In the genomic region with DNA sequence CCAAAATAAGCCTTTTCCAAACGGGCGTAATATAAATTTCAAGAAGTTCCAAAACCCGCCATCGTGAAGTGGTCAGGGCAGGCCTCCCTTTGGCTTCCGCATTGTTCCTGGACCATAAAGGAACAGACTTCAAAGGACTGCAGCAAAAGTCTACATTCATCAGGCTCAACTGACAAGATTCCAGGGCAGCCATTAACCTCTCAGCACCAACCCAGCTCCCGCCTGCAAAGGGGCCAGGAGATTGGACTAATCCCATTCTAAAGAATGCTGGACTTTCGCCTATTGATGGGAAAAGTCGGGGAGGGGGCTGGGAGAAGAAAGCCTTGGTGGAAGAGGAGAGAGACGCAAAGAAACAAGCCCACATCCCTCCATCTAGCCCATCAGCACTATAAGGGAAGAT, we compare ENCODE assay signal across 21 cellular contexts. TPM values are rescaled to one million over a fixed set of nuclear protein-coding genes. Genes with fewer than 3 reads are reported as not detected.
DNase-seq lines count a peak whose midpoint lies in the region; ATAC-seq and TF ChIP-seq lines count a peak whose summit lies in the region.
"Had no signal": no experiment of that assay in that cellular context is flagged by ENCODE, and none has a peak within 500 bp of the region (broad histone marks: within the 10 kb centered on the region; RNA-seq: fewer than 3 reads in every experiment).

No MANE protein-coding gene starts in this region.

- POLR2A ChIA-PET in MCF 10A (lab: Yijun Ruan, JAX): interaction anchor here (0.9 to 2.0 kb wide), 6 partner anchors 9 to 27 kb away, joined by 3 to 6 read pairs (median 5); no protein-coding TSS in a partner anchor

- no peak for ATAC-seq in mucosa of descending colon
- ATAC-seq: gastroesophageal sphincter had no signal

- H3K4me3 Mint-ChIP-seq in MCF 10A (ENCODE audit: unreplicated experiment): no peak overlapping the region
- no peak overlapping the region for H3K4me3 Mint-ChIP-seq in osteocyte (ENCODE audit: unreplicated experiment)
- H3K4me3 Mint-ChIP-seq: activated B cell treated with CpG ODN at 0.5 μM for 24 hours; activated naive CD8-positive, alpha-beta T cell treated with anti-CD3 and anti-CD28 coated beads, Interleukin-2, amount 10 ng/mL, durations not matched to agents 7 days and 5 days; activated T-helper 1 cell treated with anti-CD3 and anti-CD28 coated beads, Interleukin-12 subunit alpha, Interleukin-12 subunit beta, Interleukin-2, Interleukin-4 antibody, amounts not matched to agents 30 ng/mL and 10 ng/mL and 1 ng/mL, durations not matched to agents 14 hours and 24 hours and 36 hours; central memory CD8-positive, alpha-beta T cell had no signal

- intact Hi-C loops in breast epithelium (cut with DNase I; ENCODE audit: low total_unique reads) (no loop called here), MCF 10A (cut with micrococcal nuclease) (no loop called here), thyroid gland (cut with DNase I) (no loop called here), mucosa of descending colon (cut with DNase I, micrococcal nuclease) (no loop called here)

- H3K27ac ChIP-seq in breast epithelium (peak overlapping the region; percentile 15 to 48), esophagus (ENCODE audit: low read depth in 2 of 2, low read length in 1 of 2) (peak overlapping the region; percentile 87 to 91), thyroid gland (peak overlapping the region in 2 of 3 donors; percentile 86 to 93)
- H3K27ac ChIP-seq: 22Rv1, BLaER1 had no signal

- CTCF ChIA-PET in MCF 10A (lab: Yijun Ruan, JAX): interaction anchor here (0.6 to 3.3 kb wide), 6 partner anchors 12 to 58 kb away, joined by 3 to 12 read pairs (median 4); a partner anchor contains a TSS

- H3K27ac Mint-ChIP-seq in MCF 10A (ENCODE audit: low read depth, unreplicated experiment) (no peak overlapping the region), osteocyte (ENCODE audit: unreplicated experiment) (peak overlapping the region; percentile 96)
- H3K27ac Mint-ChIP-seq: activated B cell treated with CpG ODN at 0.5 μM for 24 hours; activated naive CD8-positive, alpha-beta T cell treated with anti-CD3 and anti-CD28 coated beads, Interleukin-2, amount 10 ng/mL, durations not matched to agents 7 days and 5 days; activated T-helper 1 cell treated with anti-CD3 and anti-CD28 coated beads, Interleukin-12 subunit alpha, Interleukin-12 subunit beta, Interleukin-2, Interleukin-4 antibody, amounts not matched to agents 30 ng/mL and 10 ng/mL and 1 ng/mL, durations not matched to agents 14 hours and 24 hours and 36 hours had no signal

- DNase-seq in breast epithelium (ENCODE audit: low spot score in 2 of 2) (no peak), MCF 10A (ENCODE audit: unreplicated experiment) (no peak), osteocyte (ENCODE audit: extremely low spot score, unreplicated experiment) (no peak), thyroid gland (no peak), NCI-H2081 treated with DMSO at 0.1 percent for 48 hours (lab: John Stamatoyannopoulos, UW) (no peak), mucosa of descending colon (no peak), BE2C (no peak)
- DNase-seq: activated B cell treated with CpG ODN at 0.5 μM for 24 hours; activated naive CD8-positive, alpha-beta T cell treated with anti-CD3 and anti-CD28 coated beads, Interleukin-2, amount 10 ng/mL, durations not matched to agents 7 days and 5 days; GF-D8; MG63; NCI-H1694; NCI-H345; stimulated activated CD4-positive, alpha-beta T cell treated with anti-CD3 and anti-CD28 coated beads, Interleukin-4, amount 100 ng/mL, for 24 hours; upper lobe of left lung had no signal

- no peak overlapping the region for H3K4me3 ChIP-seq in breast epithelium
- no peak overlapping the region for H3K4me3 ChIP-seq in esophagus (ENCODE audit: low read depth in 1 of 2, low read length in 2 of 2)
- H3K4me3 ChIP-seq in thyroid gland (replicated peaks in 1 of 3): no peak overlapping the region
- no peak overlapping the region for H3K4me3 ChIP-seq in mucosa of descending colon
- H3K4me3 ChIP-seq in BE2C (ENCODE audit: low read depth, low read length): no peak overlapping the region
- H3K4me3 ChIP-seq: BLaER1, gastroesophageal sphincter, MG63, upper lobe of left lung had no signal

- no peaks in the 10 kb centered on the region for H3K36me3 ChIP-seq in breast epithelium
- H3K36me3 ChIP-seq in esophagus (ENCODE audit: control insufficient read depth in 2 of 2, insufficient read depth in 2 of 2, low read length in 1 of 2): peaks cover 8 to 35% of the 10 kb centered on the region in 2 donors
- peaks cover 0 to 18% of the 10 kb centered on the region in 2 donors for H3K36me3 ChIP-seq in thyroid gland
- H3K36me3 ChIP-seq in mucosa of descending colon (ENCODE audit: low read depth): peaks cover 3% of the 10 kb centered on the region
- no peaks in the 10 kb centered on the region for H3K36me3 ChIP-seq in BE2C
- H3K36me3 ChIP-seq: BLaER1 had no signal

- H3K27me3 ChIP-seq in breast epithelium: no peaks in the 10 kb centered on the region
- no peaks in the 10 kb centered on the region for H3K27me3 ChIP-seq in esophagus (ENCODE audit: control insufficient read depth in 1 of 2, insufficient read depth in 2 of 2, low read length in 2 of 2)
- no peaks in the 10 kb centered on the region for H3K27me3 ChIP-seq in thyroid gland
- no peaks in the 10 kb centered on the region for H3K27me3 ChIP-seq in BE2C
- H3K27me3 ChIP-seq: BLaER1, gastroesophageal sphincter, MG63, upper lobe of left lung had no signal

- H3K36me3 Mint-ChIP-seq in MCF 10A (ENCODE audit: insufficient read depth, unreplicated experiment) (peaks cover 88% of the 10 kb centered on the region), osteocyte (ENCODE audit: unreplicated experiment) (peaks cover 74% of the 10 kb centered on the region)
- H3K36me3 Mint-ChIP-seq: activated naive CD8-positive, alpha-beta T cell treated with anti-CD3 and anti-CD28 coated beads, Interleukin-2, amount 10 ng/mL, durations not matched to agents 7 days and 5 days had no signal

- H3K9me3 Mint-ChIP-seq in MCF 10A (ENCODE audit: unreplicated experiment) (no peaks in the 10 kb centered on the region), osteocyte (ENCODE audit: unreplicated experiment) (no peaks in the 10 kb centered on the region)
- H3K9me3 Mint-ChIP-seq: activated B cell treated with CpG ODN at 0.5 μM for 24 hours; activated naive CD8-positive, alpha-beta T cell treated with anti-CD3 and anti-CD28 coated beads, Interleukin-2, amount 10 ng/mL, durations not matched to agents 7 days and 5 days; activated T-helper 1 cell treated with anti-CD3 and anti-CD28 coated beads, Interleukin-12 subunit alpha, Interleukin-12 subunit beta, Interleukin-2, Interleukin-4 antibody, amounts not matched to agents 30 ng/mL and 10 ng/mL and 1 ng/mL, durations not matched to agents 14 hours and 24 hours and 36 hours; central memory CD8-positive, alpha-beta T cell had no signal

- TF ChIP-seq POLR2A in breast epithelium (IDR thresholded peaks at IDR 0.05): no peak
- no peak for TF ChIP-seq POLR2A in thyroid gland (IDR thresholded peaks at IDR 0.05)

- no TSS peak for BruUV-seq in MCF 10A (replicated peaks; lab: Mats Ljungman, UMichigan)

- H3K4me1 Mint-ChIP-seq in MCF 10A (ENCODE audit: insufficient read depth, unreplicated experiment) (peaks cover 26% of the 10 kb centered on the region), osteocyte (ENCODE audit: unreplicated experiment) (peaks cover 99% of the 10 kb centered on the region)
- H3K4me1 Mint-ChIP-seq: activated B cell treated with CpG ODN at 0.5 μM for 24 hours; central memory CD8-positive, alpha-beta T cell had no signal

- TF ChIP-seq CTCF in breast epithelium (IDR thresholded peaks at IDR 0.05) (no peak), MCF 10A (IDR thresholded peaks at IDR 0.05; ENCODE audit: unreplicated experiment) (no peak), osteocyte (IDR thresholded peaks at IDR 0.05) (no peak), thyroid gland (IDR thresholded peaks at IDR 0.05) (no peak), mucosa of descending colon (IDR thresholded peaks at IDR 0.05) (no peak), BE2C (IDR thresholded peaks at IDR 0.05; ENCODE audit: low read depth, low read length) (no peak)

- WGBS in esophagus, 2 donors: 61 to 64% methylated on average over 9 of the region's 9 CpGs
- 87 to 90% methylated on average over 9 of the region's 9 CpGs for WGBS in thyroid gland, 2 donors

- H3K9me3 ChIP-seq in breast epithelium (no peaks in the 10 kb centered on the region), esophagus (ENCODE audit: control insufficient read depth in 2 of 2, insufficient read depth in 1 of 2, low read depth in 1 of 2, low read length in 1 of 2) (no peaks in the 10 kb centered on the region), thyroid gland (no peaks in the 10 kb centered on the region), mucosa of descending colon (no peaks in the 10 kb centered on the region), BE2C (no peaks in the 10 kb centered on the region)
- H3K9me3 ChIP-seq: BLaER1, gastroesophageal sphincter, MG63, upper lobe of left lung had no signal

- no peaks in the 10 kb centered on the region for H3K27me3 Mint-ChIP-seq in MCF 10A (ENCODE audit: insufficient read depth, unreplicated experiment)
- no peaks in the 10 kb centered on the region for H3K27me3 Mint-ChIP-seq in osteocyte (ENCODE audit: unreplicated experiment)

- H3K4me1 ChIP-seq in breast epithelium (no peaks in the 10 kb centered on the region), esophagus (ENCODE audit: control insufficient read depth in 2 of 2, insufficient read depth in 2 of 2, low read length in 1 of 2) (peaks cover 12 to 27% of the 10 kb centered on the region in 2 donors), thyroid gland (peaks cover 70 to 97% of the 10 kb centered on the region in 2 donors), mucosa of descending colon (ENCODE audit: low read depth) (peaks cover 16% of the 10 kb centered on the region), BE2C (peaks cover 19% of the 10 kb centered on the region)

RNA-seq across cellular contexts. Expression of a gene that starts 18.1 kb away (rescaled TPM):
- total RNA-seq in breast epithelium: 10 to 100 TPM; 49.0 to 97.9 (median 75.7) TPM
- 62.5 and 88.0 TPM in 2 replicates for total RNA-seq in MCF 10A (2022)
- polyA plus RNA-seq in esophagus: 10 to 100 TPM; 36.5 to 48.8 TPM
- 246 and 254 TPM in 2 replicates for total RNA-seq in osteocyte
- 10 to 100 TPM; 41.2 to 67.9 (median 46.2) TPM for total RNA-seq in thyroid gland
- total RNA-seq in mucosa of descending colon: 100 to 1,000 TPM in 1 of 3 donors, 10 to 100 TPM in 2; 87.1 to 104 (median 94.4) TPM
- 0.25 TPM for polyA plus RNA-seq in BE2C (2012; ENCODE audit: insufficient read depth, insufficient read length, low read depth)
- total RNA-seq: activated B cell treated with CpG ODN at 0.5 μM for 24 hours had no signal

Comparison
In these comparisons a context has a peak if more than half of its experiments do, and no peak if none do; other contexts are left out.
1. H3K27ac ChIP-seq: peak in every context shown above with its lines; median percentile 90 in thyroid gland; 89 in esophagus; 32 in breast epithelium.